Comparison of ENCODE assay signal across 7 cellular contexts in genomic region chr14:77032854-77033621, GRCh38. TPM values are rescaled to one million over a fixed set of nuclear protein-coding genes. Genes with fewer than 3 reads are reported as not detected.
DNase-seq lines count a peak whose midpoint lies in the region; ATAC-seq and TF ChIP-seq lines count a peak whose summit lies in the region.

No MANE protein-coding gene starts in this region.

- H3K4me1 ChIP-seq in PC-9 (replicated peaks; ENCODE audit: insufficient read depth) (peaks cover 84% of the 10 kb centered on the region), esophagus muscularis mucosa (peaks cover 68 to 90% (median 85%) of the 10 kb centered on the region in 4 donors)

- CTCF ChIA-PET in PC-9 (lab: Charles Lee) = interaction anchor here (0.5 to 0.7 kb wide), 8 partner anchors 33 to 160 kb away, joined by 3 to 17 read pairs (median 4); no protein-coding TSS in a partner anchor

- TF ChIP-seq CTCF in PC-9 (conservative IDR thresholded peaks at IDR 0.05) = peak; percentile 15
- peak in 2 of 3 experiments; percentile 4 to 9 for TF ChIP-seq CTCF in esophagus muscularis mucosa (IDR thresholded peaks at IDR 0.05)

- peak overlapping the region; percentile 95 to 98 for H3K4me3 Mint-ChIP-seq in activated T-cell treated with anti-CD3 and anti-CD28 coated beads, Interleukin-2, amount 50 U/mL, for 72 hours
- H3K4me3 Mint-ChIP-seq in stimulated activated naive B cell treated with anti-CD40 and anti-IgM and Interleukin-4, amounts not matched to agents 10 μg/mL and 1 μg/mL and 100 μg/mL, for 72 hours = peak overlapping the region; percentile 90 to 99

- H3K4me1 Mint-ChIP-seq in activated T-cell treated with anti-CD3 and anti-CD28 coated beads, Interleukin-2, amount 50 U/mL, for 72 hours (ENCODE audit: low read depth) = peaks cover 82% of the 10 kb centered on the region
- H3K4me1 Mint-ChIP-seq in stimulated activated naive B cell treated with anti-CD40 and anti-IgM and Interleukin-4, amounts not matched to agents 10 μg/mL and 1 μg/mL and 100 μg/mL, for 72 hours = peaks cover 38 to 76% of the 10 kb centered on the region in 2 donors

- 3% methylated on average over 49 of the region's 50 CpGs for WGBS in esophagus muscularis mucosa

- peak; percentile 22 for TF ChIP-seq POLR2A in esophagus muscularis mucosa (IDR thresholded peaks at IDR 0.05; ENCODE audit: low read depth)

- peak overlapping the region; percentile 95 for H3K27ac Mint-ChIP-seq in activated T-cell treated with anti-CD3 and anti-CD28 coated beads, Interleukin-2, amount 50 U/mL, for 72 hours
- peak overlapping the region; percentile 99 for H3K27ac Mint-ChIP-seq in stimulated activated naive B cell treated with anti-CD40 and anti-IgM and Interleukin-4, amounts not matched to agents 10 μg/mL and 1 μg/mL and 100 μg/mL, for 72 hours

- H3K4me2 ChIP-seq in PC-9 = peak overlapping the region; percentile 78

- DNase-seq in KBM-7 (peak; percentile 95), PC-9 (peak; percentile 99 to 100), esophagus muscularis mucosa (ENCODE audit: extremely low spot score) (peak; percentile 99), myocyte (ENCODE audit: low read depth) (peak; percentile 97)
- peak; percentile 81 to 82 for DNase-seq in activated T-cell treated with anti-CD3 and anti-CD28 coated beads, Interleukin-2, amount 50 U/mL, for 72 hours
- peak; percentile 60 for DNase-seq in stimulated activated naive B cell treated with anti-CD40 and anti-IgM and Interleukin-4, amounts not matched to agents 10 μg/mL and 1 μg/mL and 100 μg/mL, for 72 hours

- H3K36me3 ChIP-seq in PC-9 (ENCODE audit: low read depth) (no peaks in the 10 kb centered on the region), esophagus muscularis mucosa (no peaks in the 10 kb centered on the region)

- H3K36me3 Mint-ChIP-seq in activated T-cell treated with anti-CD3 and anti-CD28 coated beads, Interleukin-2, amount 50 U/mL, for 72 hours (ENCODE audit: insufficient read depth in 2 of 2) = peaks cover 3 to 8% of the 10 kb centered on the region in 2 donors
- H3K36me3 Mint-ChIP-seq in stimulated activated naive B cell treated with anti-CD40 and anti-IgM and Interleukin-4, amounts not matched to agents 10 μg/mL and 1 μg/mL and 100 μg/mL, for 72 hours = peaks cover 1 to 5% of the 10 kb centered on the region in 2 donors

- H3K27ac ChIP-seq in PC-9 = peak overlapping the region; percentile 93
- peak overlapping the region; percentile 98 to 100 (median 100) for H3K27ac ChIP-seq in esophagus muscularis mucosa (replicated peaks in 1 of 4)

- no peaks in the 10 kb centered on the region for H3K27me3 Mint-ChIP-seq in activated T-cell treated with anti-CD3 and anti-CD28 coated beads, Interleukin-2, amount 50 U/mL, for 72 hours (ENCODE audit: low read depth)
- H3K27me3 Mint-ChIP-seq in stimulated activated naive B cell treated with anti-CD40 and anti-IgM and Interleukin-4, amounts not matched to agents 10 μg/mL and 1 μg/mL and 100 μg/mL, for 72 hours = no peaks in the 10 kb centered on the region

- intact Hi-C loops in PC-9 (cut with micrococcal nuclease; ENCODE audit: unreplicated experiment) (loop anchor here (1.0 to 2.0 kb wide), 4 partner anchors 8 to 288 kb away; partner anchors contain the start of genes GSTZ1 and POMT2), esophagus muscularis mucosa (cut with DNase I) (no loop called here)

- TF ChIP-seq EP300 in esophagus muscularis mucosa (IDR thresholded peaks at IDR 0.05) = peak; percentile 52

- H3K4me3 ChIP-seq in PC-9 = peak overlapping the region; percentile 56
- peak overlapping the region; percentile 64 to 68 (median 66) for H3K4me3 ChIP-seq in esophagus muscularis mucosa

- H4K20me1 ChIP-seq in PC-9 (ENCODE audit: insufficient read depth) = no peaks in the 10 kb centered on the region

- TSS peak; percentile 26 for BruUV-seq in PC-9 (replicated peaks; lab: Mats Ljungman, UMichigan)

- H3K9me2 ChIP-seq in PC-9 (ENCODE audit: insufficient read depth) = no peaks in the 10 kb centered on the region

- peaks cover 78% of the 10 kb centered on the region for H3F3A ChIP-seq in PC-9 (ENCODE audit: insufficient read depth, low read depth)

- H3K27me3 ChIP-seq in PC-9 (ENCODE audit: insufficient read depth, low read depth) = no peaks in the 10 kb centered on the region
- H3K27me3 ChIP-seq in esophagus muscularis mucosa = no peaks in the 10 kb centered on the region

- no peaks in the 10 kb centered on the region for H3K9me3 Mint-ChIP-seq in activated T-cell treated with anti-CD3 and anti-CD28 coated beads, Interleukin-2, amount 50 U/mL, for 72 hours
- no peaks in the 10 kb centered on the region for H3K9me3 Mint-ChIP-seq in stimulated activated naive B cell treated with anti-CD40 and anti-IgM and Interleukin-4, amounts not matched to agents 10 μg/mL and 1 μg/mL and 100 μg/mL, for 72 hours

- in situ Hi-C loops in KBM-7 (cut with MboI; ENCODE audit: low pct_unique_long_range_greater_than_20kb, low sequenced_read_pairs) = no loop called here

- POLR2A ChIA-PET in PC-9 (lab: Charles Lee; ENCODE audit: unreplicated experiment) = interaction anchor here (0.5 to 0.7 kb wide), 5 partner anchors 29 to 1764 kb away, joined by 3 to 11 read pairs (median 5); no protein-coding TSS in a partner anchor

- ATAC-seq in GM18498 (IDR thresholded peaks at IDR 0.05; ENCODE audit: unreplicated experiment) = peak; percentile 24
- peak; percentile 63 to 71 for ATAC-seq in activated T-cell treated with anti-CD3 and anti-CD28 coated beads, Interleukin-2, amount 50 U/mL, for 72 hours (replicated peaks in 1 of 2)
- ATAC-seq in stimulated activated naive B cell treated with anti-CD40 and anti-IgM and Interleukin-4, amounts not matched to agents 10 μg/mL and 1 μg/mL and 100 μg/mL, for 72 hours (replicated peaks) = peak; percentile 49 to 53

- H3K9me3 ChIP-seq in PC-9 (ENCODE audit: insufficient read depth, low read depth) = no peaks in the 10 kb centered on the region
- H3K9me3 ChIP-seq in esophagus muscularis mucosa = no peaks in the 10 kb centered on the region

- peaks cover 29% of the 10 kb centered on the region for H3K79me2 ChIP-seq in PC-9 (ENCODE audit: low read depth)

- peak overlapping the region; percentile 39 for H2AFZ ChIP-seq in PC-9

RNA-seq across cellular contexts. Expression of gene IRF2BPL, which starts 4.5 kb away (rescaled TPM):
- total RNA-seq in PC-9 (2021) (74.6 and 84.5 TPM in 2 replicates), esophagus muscularis mucosa (100 to 1,000 TPM in 1 of 4 donors, 10 to 100 TPM in 3; 58.6 to 105 (median 98.4) TPM), myocyte (78.2 and 114 TPM in 2 replicates)
- total RNA-seq in activated T-cell treated with anti-CD3 and anti-CD28 coated beads, Interleukin-2, amount 50 U/mL, for 72 hours = 10 to 100 TPM; 55.6 to 58.0 TPM
- 43.7 TPM for polyA plus RNA-seq in myocyte (2012)

Comparison
In these comparisons a context has a peak if more than half of its experiments do, and no peak if none do; other contexts are left out.
1. Peak in every context shown above with its lines: DNase-seq, ATAC-seq, H3K4me3 ChIP-seq and H3K27ac ChIP-seq.